In genomic region chr2:65686928-65687521, GRCh38 we compare ENCODE assay signal across 14 cellular contexts.
DNase-seq lines count a peak whose midpoint lies in the region; ATAC-seq, FAIRE-seq and TF ChIP-seq lines count a peak whose summit lies in the region.
"Had no signal": no experiment of that assay in that cellular context is flagged by ENCODE, and none has a peak within 500 bp of the region (broad histone marks: within the 10 kb centered on the region; RNA-seq: fewer than 3 reads in every experiment).

No MANE protein-coding gene starts in this region.

- no peaks in the 10 kb centered on the region for H3K4me1 Mint-ChIP-seq in T-cell

- no peak overlapping the region for H3K27ac ChIP-seq in C4-2B
- H3K27ac ChIP-seq in RWPE1, result no peak overlapping the region
- H3K27ac ChIP-seq: BLaER1 treated with 17β-estradiol and CSF1 and Interleukin-3, amounts not matched to agents 10 nM and 100 nM; Peyer's patch had no signal

- CTCF ChIA-PET in RWPE1 (lab: Yijun Ruan, JAX) (interaction anchor here (0.5 to 0.9 kb wide), 3 partner anchors 24 to 656 kb away, joined by 3 read pairs; no protein-coding TSS in a partner anchor), T-cell (lab: Charles Lee) (no interaction called here)

- H3K27me3 Mint-ChIP-seq in T-cell, result peaks cover 0 to 37% of the 10 kb centered on the region in 2 donors

- peak; percentile 9 for FAIRE-seq in HTR-8/SVneo (lab: Jason Lieb, UNC)
- FAIRE-seq: colon had no signal

- no peaks in the 10 kb centered on the region for H3K36me3 ChIP-seq in kidney epithelial cell (ENCODE audit: control insufficient read depth, insufficient read depth, low read length)
- H3K36me3 ChIP-seq: BLaER1 treated with 17β-estradiol and CSF1 and Interleukin-3, amounts not matched to agents 10 nM and 100 nM; Peyer's patch had no signal

- H3K27me3 ChIP-seq in kidney epithelial cell (ENCODE audit: control insufficient read depth, insufficient read depth, low read length), result no peaks in the 10 kb centered on the region
- H3K27me3 ChIP-seq: BLaER1 treated with 17β-estradiol and CSF1 and Interleukin-3, amounts not matched to agents 10 nM and 100 nM; Peyer's patch had no signal

- peak; percentile 28 for TF ChIP-seq CTCF in C4-2B (conservative IDR thresholded peaks at IDR 0.05)
- peak; percentile 36; the same call in 1 of the 2 replicates for TF ChIP-seq CTCF in RWPE1 (conservative IDR thresholded peaks at IDR 0.05; ENCODE audit: low read depth)
- peak; percentile 12 for TF ChIP-seq CTCF in kidney epithelial cell (IDR thresholded peaks at IDR 0.05; ENCODE audit: insufficient read depth, low read length, poor library complexity, severe bottlenecking)
- TF ChIP-seq CTCF in foreskin fibroblast (IDR thresholded peaks at IDR 0.05; ENCODE audit: low read depth, low read length), result no peak

- no peaks in the 10 kb centered on the region for H3K36me3 Mint-ChIP-seq in T-cell
- H3K36me3 Mint-ChIP-seq: activated naive CD4-positive, alpha-beta T cell treated with anti-CD3 and anti-CD28 coated beads, Interleukin-2, amount 50 U/mL, for 72 hours had no signal

- no peak overlapping the region for H3K27ac Mint-ChIP-seq in T-cell
- H3K27ac Mint-ChIP-seq: activated naive CD4-positive, alpha-beta T cell treated with anti-CD3 and anti-CD28 coated beads, Interleukin-2, amount 50 U/mL, for 72 hours had no signal

- H3K4me3 Mint-ChIP-seq in T-cell, result no peak overlapping the region

- ATAC-seq in T-cell (replicated peaks in 1 of 4), result no peak
- ATAC-seq: activated naive CD4-positive, alpha-beta T cell treated with anti-CD3 and anti-CD28 coated beads, Interleukin-2, amount 50 U/mL, for 72 hours had no signal

- POLR2A ChIA-PET in RWPE1 (lab: Yijun Ruan, JAX; ENCODE audit: low non-redundant PET) (no interaction called here), T-cell (lab: Charles Lee) (no interaction called here)

- no peak overlapping the region for H3K4me3 ChIP-seq in kidney epithelial cell (ENCODE audit: low read depth, low read length)
- no peak overlapping the region for H3K4me3 ChIP-seq in foreskin fibroblast (ENCODE audit: low read depth in 1 of 2, low read length in 2 of 2)
- H3K4me3 ChIP-seq: BLaER1 treated with 17β-estradiol and CSF1 and Interleukin-3, amounts not matched to agents 10 nM and 100 nM; Peyer's patch had no signal

- no peaks in the 10 kb centered on the region for H3K9me3 Mint-ChIP-seq in T-cell
- H3K9me3 Mint-ChIP-seq: activated naive CD4-positive, alpha-beta T cell treated with anti-CD3 and anti-CD28 coated beads, Interleukin-2, amount 50 U/mL, for 72 hours had no signal

- DNase-seq in HTR-8/SVneo (ENCODE audit: insufficient read length, low spot score) (no peak), RWPE1 (ENCODE audit: low spot score) (peak; percentile 17), kidney epithelial cell (ENCODE audit: low read depth) (no peak), HCEC 1CT (no peak), amniotic stem cell (lab: John Stamatoyannopoulos, UW) (no peak), T-cell (no peak), foreskin fibroblast (no peak)
- DNase-seq: kidney glomerular epithelial cell, NCI-H1930, Peyer's patch had no signal
